ENCODE assay signal across 1 cellular context in genomic region chr3:142035308-142035922, GRCh38.
TF ChIP-seq lines count a peak whose summit lies in the region.

No MANE protein-coding gene starts in this region.

TF ChIP-seq in GM23338, 12 proteins besides CTCF, POLR2A, EP300 and RAD21:
- TF ChIP-seq, protein P1, sequence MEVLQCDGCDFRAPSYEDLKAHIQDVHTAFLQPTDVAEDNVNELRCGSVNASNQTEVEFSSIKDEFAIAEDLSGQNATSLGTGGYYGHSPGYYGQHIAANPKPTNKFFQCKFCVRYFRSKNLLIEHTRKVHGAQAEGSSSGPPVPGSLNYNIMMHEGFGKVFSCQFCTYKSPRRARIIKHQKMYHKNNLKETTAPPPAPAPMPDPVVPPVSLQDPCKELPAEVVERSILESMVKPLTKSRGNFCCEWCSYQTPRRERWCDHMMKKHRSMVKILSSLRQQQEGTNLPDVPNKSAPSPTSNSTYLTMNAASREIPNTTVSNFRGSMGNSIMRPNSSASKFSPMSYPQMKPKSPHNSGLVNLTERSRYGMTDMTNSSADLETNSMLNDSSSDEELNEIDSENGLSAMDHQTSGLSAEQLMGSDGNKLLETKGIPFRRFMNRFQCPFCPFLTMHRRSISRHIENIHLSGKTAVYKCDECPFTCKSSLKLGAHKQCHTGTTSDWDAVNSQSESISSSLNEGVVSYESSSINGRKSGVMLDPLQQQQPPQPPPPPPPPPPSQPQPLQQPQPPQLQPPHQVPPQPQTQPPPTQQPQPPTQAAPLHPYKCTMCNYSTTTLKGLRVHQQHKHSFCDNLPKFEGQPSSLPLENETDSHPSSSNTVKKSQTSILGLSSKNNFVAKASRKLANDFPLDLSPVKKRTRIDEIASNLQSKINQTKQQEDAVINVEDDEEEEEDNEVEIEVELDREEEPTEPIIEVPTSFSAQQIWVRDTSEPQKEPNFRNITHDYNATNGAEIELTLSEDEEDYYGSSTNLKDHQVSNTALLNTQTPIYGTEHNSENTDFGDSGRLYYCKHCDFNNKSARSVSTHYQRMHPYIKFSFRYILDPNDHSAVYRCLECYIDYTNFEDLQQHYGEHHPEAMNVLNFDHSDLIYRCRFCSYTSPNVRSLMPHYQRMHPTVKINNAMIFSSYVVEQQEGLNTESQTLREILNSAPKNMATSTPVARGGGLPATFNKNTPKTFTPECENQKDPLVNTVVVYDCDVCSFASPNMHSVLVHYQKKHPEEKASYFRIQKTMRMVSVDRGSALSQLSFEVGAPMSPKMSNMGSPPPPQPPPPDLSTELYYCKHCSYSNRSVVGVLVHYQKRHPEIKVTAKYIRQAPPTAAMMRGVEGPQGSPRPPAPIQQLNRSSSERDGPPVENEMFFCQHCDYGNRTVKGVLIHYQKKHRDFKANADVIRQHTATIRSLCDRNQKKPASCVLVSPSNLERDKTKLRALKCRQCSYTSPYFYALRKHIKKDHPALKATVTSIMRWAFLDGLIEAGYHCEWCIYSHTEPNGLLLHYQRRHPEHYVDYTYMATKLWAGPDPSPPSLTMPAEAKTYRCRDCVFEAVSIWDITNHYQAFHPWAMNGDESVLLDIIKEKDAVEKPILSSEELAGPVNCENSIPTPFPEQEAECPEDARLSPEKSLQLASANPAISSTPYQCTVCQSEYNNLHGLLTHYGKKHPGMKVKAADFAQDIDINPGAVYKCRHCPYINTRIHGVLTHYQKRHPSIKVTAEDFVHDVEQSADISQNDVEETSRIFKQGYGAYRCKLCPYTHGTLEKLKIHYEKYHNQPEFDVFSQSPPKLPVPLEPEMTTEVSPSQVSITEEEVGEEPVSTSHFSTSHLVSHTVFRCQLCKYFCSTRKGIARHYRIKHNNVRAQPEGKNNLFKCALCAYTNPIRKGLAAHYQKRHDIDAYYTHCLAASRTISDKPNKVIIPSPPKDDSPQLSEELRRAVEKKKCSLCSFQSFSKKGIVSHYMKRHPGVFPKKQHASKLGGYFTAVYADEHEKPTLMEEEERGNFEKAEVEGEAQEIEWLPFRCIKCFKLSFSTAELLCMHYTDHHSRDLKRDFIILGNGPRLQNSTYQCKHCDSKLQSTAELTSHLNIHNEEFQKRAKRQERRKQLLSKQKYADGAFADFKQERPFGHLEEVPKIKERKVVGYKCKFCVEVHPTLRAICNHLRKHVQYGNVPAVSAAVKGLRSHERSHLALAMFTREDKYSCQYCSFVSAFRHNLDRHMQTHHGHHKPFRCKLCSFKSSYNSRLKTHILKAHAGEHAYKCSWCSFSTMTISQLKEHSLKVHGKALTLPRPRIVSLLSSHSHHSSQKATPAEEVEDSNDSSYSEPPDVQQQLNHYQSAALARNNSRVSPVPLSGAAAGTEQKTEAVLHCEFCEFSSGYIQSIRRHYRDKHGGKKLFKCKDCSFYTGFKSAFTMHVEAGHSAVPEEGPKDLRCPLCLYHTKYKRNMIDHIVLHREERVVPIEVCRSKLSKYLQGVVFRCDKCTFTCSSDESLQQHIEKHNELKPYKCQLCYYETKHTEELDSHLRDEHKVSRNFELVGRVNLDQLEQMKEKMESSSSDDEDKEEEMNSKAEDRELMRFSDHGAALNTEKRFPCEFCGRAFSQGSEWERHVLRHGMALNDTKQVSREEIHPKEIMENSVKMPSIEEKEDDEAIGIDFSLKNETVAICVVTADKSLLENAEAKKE (CRISPR knock-in tag; IDR thresholded peaks at IDR 0.05): no peak
- TF ChIP-seq EZH2phosphoT487 (IDR thresholded peaks at IDR 0.05; ENCODE audit: unreplicated experiment) (no peak), ETS1 (IDR thresholded peaks at IDR 0.05) (no peak), POLR2AphosphoS5 (IDR thresholded peaks at IDR 0.05; ENCODE audit: low read depth) (no peak)
